In the genomic region with DNA sequence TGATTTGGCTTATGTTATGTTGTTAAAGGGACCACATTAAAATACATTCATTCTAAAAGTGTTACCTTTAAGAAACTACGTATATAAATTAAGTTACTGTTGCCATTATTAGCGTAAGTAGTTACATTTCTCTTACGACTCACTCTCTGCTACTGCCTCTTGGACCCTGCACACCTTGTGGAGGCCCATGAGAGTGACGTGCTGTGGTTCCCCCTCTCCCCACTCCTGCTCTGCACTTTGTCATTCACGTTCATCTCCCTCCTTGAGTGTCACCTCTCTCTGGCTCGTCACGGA, we compare ENCODE assay signal across 1 cellular context.
TF ChIP-seq lines count a peak whose summit lies in the region.

No MANE protein-coding gene starts in this region.

TF ChIP-seq in HepG2, 621 proteins besides CTCF, POLR2A, EP300 and RAD21 (continued from another document and continues in another):
- TF ChIP-seq ATF3 (CRISPR knock-in tag; IDR thresholded peaks at IDR 0.05): no peak
- no peak for TF ChIP-seq ZNF7 (CRISPR knock-in tag; IDR thresholded peaks at IDR 0.05)
- TF ChIP-seq ZNF646 (CRISPR knock-in tag; IDR thresholded peaks at IDR 0.05): peak; percentile 62; the same call in 1 of the 2 replicates
- TF ChIP-seq, protein P1, sequence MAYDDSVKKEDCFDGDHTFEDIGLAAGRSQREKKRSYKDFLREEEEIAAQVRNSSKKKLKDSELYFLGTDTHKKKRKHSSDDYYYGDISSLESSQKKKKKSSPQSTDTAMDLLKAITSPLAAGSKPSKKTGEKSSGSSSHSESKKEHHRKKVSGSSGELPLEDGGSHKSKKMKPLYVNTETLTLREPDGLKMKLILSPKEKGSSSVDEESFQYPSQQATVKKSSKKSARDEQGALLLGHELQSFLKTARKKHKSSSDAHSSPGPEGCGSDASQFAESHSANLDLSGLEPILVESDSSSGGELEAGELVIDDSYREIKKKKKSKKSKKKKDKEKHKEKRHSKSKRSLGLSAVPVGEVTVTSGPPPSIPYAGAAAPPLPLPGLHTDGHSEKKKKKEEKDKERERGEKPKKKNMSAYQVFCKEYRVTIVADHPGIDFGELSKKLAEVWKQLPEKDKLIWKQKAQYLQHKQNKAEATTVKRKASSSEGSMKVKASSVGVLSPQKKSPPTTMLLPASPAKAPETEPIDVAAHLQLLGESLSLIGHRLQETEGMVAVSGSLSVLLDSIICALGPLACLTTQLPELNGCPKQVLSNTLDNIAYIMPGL (CRISPR knock-in tag; IDR thresholded peaks at IDR 0.05; ENCODE audit: borderline replicate concordance in 1 of 2, low read depth in 1 of 2): no peak
- no peak for TF ChIP-seq PRMT3 (CRISPR knock-in tag; IDR thresholded peaks at IDR 0.05; ENCODE audit: borderline replicate concordance, low read depth)
- TF ChIP-seq HDAC6 (IDR thresholded peaks at IDR 0.05; ENCODE audit: low read depth, low read length): no peak
- no peak for TF ChIP-seq ZNF44 (CRISPR knock-in tag; IDR thresholded peaks at IDR 0.05)
- TF ChIP-seq, protein P2, sequence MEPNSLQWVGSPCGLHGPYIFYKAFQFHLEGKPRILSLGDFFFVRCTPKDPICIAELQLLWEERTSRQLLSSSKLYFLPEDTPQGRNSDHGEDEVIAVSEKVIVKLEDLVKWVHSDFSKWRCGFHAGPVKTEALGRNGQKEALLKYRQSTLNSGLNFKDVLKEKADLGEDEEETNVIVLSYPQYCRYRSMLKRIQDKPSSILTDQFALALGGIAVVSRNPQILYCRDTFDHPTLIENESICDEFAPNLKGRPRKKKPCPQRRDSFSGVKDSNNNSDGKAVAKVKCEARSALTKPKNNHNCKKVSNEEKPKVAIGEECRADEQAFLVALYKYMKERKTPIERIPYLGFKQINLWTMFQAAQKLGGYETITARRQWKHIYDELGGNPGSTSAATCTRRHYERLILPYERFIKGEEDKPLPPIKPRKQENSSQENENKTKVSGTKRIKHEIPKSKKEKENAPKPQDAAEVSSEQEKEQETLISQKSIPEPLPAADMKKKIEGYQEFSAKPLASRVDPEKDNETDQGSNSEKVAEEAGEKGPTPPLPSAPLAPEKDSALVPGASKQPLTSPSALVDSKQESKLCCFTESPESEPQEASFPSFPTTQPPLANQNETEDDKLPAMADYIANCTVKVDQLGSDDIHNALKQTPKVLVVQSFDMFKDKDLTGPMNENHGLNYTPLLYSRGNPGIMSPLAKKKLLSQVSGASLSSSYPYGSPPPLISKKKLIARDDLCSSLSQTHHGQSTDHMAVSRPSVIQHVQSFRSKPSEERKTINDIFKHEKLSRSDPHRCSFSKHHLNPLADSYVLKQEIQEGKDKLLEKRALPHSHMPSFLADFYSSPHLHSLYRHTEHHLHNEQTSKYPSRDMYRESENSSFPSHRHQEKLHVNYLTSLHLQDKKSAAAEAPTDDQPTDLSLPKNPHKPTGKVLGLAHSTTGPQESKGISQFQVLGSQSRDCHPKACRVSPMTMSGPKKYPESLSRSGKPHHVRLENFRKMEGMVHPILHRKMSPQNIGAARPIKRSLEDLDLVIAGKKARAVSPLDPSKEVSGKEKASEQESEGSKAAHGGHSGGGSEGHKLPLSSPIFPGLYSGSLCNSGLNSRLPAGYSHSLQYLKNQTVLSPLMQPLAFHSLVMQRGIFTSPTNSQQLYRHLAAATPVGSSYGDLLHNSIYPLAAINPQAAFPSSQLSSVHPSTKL (CRISPR knock-in tag; IDR thresholded peaks at IDR 0.05): no peak
- TF ChIP-seq PHF20 (CRISPR knock-in tag; IDR thresholded peaks at IDR 0.05): no peak
- TF ChIP-seq, protein P3, sequence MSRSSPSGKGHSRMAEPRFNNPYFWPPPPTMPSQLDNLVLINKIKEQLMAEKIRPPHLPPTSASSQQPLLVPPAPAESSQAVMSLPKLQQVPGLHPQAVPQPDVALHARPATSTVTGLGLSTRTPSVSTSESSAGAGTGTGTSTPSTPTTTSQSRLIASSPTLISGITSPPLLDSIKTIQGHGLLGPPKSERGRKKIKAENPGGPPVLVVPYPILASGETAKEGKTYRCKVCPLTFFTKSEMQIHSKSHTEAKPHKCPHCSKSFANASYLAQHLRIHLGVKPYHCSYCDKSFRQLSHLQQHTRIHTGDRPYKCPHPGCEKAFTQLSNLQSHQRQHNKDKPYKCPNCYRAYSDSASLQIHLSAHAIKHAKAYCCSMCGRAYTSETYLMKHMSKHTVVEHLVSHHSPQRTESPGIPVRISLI (CRISPR knock-in tag; IDR thresholded peaks at IDR 0.05; ENCODE audit: borderline replicate concordance): no peak
- TF ChIP-seq KAT2B (IDR thresholded peaks at IDR 0.05; ENCODE audit: borderline replicate concordance, low read depth, low read length): no peak
- TF ChIP-seq, protein P4, sequence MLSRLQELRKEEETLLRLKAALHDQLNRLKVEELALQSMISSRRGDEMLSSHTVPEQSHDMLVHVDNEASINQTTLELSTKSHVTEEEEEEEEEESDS (CRISPR knock-in tag; IDR thresholded peaks at IDR 0.05; ENCODE audit: borderline replicate concordance): no peak
- peak; percentile 34; the same call in 1 of the 2 replicates for TF ChIP-seq ZNF292 (CRISPR knock-in tag; IDR thresholded peaks at IDR 0.05; ENCODE audit: borderline replicate concordance, low read depth)
- TF ChIP-seq, protein P5, sequence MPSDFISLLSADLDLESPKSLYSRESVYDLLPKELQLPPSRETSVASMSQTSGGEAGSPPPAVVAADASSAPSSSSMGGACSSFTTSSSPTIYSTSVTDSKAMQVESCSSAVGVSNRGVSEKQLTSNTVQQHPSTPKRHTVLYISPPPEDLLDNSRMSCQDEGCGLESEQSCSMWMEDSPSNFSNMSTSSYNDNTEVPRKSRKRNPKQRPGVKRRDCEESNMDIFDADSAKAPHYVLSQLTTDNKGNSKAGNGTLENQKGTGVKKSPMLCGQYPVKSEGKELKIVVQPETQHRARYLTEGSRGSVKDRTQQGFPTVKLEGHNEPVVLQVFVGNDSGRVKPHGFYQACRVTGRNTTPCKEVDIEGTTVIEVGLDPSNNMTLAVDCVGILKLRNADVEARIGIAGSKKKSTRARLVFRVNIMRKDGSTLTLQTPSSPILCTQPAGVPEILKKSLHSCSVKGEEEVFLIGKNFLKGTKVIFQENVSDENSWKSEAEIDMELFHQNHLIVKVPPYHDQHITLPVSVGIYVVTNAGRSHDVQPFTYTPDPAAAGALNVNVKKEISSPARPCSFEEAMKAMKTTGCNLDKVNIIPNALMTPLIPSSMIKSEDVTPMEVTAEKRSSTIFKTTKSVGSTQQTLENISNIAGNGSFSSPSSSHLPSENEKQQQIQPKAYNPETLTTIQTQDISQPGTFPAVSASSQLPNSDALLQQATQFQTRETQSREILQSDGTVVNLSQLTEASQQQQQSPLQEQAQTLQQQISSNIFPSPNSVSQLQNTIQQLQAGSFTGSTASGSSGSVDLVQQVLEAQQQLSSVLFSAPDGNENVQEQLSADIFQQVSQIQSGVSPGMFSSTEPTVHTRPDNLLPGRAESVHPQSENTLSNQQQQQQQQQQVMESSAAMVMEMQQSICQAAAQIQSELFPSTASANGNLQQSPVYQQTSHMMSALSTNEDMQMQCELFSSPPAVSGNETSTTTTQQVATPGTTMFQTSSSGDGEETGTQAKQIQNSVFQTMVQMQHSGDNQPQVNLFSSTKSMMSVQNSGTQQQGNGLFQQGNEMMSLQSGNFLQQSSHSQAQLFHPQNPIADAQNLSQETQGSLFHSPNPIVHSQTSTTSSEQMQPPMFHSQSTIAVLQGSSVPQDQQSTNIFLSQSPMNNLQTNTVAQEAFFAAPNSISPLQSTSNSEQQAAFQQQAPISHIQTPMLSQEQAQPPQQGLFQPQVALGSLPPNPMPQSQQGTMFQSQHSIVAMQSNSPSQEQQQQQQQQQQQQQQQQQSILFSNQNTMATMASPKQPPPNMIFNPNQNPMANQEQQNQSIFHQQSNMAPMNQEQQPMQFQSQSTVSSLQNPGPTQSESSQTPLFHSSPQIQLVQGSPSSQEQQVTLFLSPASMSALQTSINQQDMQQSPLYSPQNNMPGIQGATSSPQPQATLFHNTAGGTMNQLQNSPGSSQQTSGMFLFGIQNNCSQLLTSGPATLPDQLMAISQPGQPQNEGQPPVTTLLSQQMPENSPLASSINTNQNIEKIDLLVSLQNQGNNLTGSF (CRISPR knock-in tag; IDR thresholded peaks at IDR 0.05): no peak
- TF ChIP-seq, protein P6, sequence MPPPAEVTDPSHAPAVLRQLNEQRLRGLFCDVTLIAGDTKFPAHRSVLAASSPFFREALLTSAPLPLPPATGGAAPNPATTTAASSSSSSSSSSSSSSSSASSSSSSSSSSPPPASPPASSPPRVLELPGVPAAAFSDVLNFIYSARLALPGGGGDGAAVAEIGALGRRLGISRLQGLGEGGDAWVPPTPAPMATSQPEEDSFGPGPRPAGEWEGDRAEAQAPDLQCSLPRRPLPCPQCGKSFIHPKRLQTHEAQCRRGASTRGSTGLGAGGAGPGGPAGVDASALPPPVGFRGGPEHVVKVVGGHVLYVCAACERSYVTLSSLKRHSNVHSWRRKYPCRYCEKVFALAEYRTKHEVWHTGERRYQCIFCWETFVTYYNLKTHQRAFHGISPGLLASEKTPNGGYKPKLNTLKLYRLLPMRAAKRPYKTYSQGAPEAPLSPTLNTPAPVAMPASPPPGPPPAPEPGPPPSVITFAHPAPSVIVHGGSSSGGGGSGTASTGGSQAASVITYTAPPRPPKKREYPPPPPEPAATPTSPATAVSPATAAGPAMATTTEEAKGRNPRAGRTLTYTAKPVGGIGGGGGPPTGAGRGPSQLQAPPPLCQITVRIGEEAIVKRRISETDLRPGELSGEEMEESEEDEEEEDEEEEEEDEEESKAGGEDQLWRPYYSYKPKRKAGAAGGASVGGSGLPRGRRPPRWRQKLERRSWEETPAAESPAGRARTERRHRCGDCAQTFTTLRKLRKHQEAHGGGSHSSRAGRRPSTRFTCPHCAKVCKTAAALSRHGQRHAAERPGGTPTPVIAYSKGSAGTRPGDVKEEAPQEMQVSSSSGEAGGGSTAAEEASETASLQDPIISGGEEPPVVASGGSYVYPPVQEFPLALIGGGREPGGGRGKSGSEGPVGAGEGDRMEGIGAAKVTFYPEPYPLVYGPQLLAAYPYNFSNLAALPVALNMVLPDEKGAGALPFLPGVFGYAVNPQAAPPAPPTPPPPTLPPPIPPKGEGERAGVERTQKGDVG (CRISPR knock-in tag; IDR thresholded peaks at IDR 0.05; ENCODE audit: borderline replicate concordance): peak; percentile 61; the same call in 1 of the 2 replicates
- no peak for TF ChIP-seq ATRX (CRISPR knock-in tag; IDR thresholded peaks at IDR 0.05; ENCODE audit: borderline replicate concordance)
- no peak for TF ChIP-seq BRF2 (CRISPR knock-in tag; IDR thresholded peaks at IDR 0.05)
- TF ChIP-seq HBP1 (CRISPR knock-in tag; IDR thresholded peaks at IDR 0.05; ENCODE audit: low read depth): no peak
